Comparison of ENCODE assay signal across 7 cellular contexts in the genomic region with DNA sequence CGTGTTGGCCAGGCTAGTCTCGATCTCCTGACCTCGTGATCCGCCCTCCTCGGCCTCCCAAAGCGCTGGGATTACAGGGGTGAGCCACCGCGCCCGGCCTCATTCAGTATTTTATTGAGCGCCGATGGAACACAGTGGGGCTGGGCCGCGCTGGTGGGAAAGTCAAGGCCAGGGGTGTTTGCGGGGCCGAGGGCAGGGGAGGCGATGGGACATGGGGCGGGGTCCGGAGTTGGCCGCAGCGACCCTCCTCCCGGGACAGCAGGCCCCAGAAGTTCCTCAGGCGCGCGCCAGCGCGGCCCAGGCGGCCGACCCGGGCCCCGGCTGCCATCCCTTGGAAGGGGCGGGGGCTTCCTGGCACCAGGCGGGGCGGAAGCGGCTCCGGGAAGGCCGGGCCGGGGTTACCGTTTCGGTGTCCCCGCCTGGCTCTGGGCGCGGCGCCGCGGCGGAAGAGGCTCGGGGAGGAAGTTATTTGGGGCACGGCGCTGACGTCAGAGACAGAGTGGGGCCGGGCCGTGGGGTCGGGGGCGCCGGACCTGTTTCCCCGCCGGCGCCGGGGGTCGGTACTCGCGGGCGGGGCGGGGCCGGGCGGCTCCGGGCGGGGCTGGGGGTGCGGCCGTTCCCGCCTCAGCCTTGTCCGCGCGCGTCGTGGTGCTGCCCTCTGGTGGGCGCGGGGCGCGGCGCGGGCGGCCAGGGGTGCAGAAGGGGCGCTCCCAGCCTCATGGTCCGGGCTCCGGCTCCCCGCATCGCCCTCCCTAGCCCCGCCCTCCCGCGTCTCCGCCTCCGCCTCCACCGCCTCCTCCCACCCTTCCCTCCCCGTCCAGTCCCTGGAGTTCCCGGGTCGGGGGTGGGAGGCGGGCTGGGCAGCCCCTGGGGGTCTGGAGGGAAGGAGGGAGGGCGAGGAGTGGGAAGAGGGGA.
DNase-seq lines count a peak whose midpoint lies in the region; ATAC-seq and TF ChIP-seq lines count a peak whose summit lies in the region.

No MANE protein-coding gene starts in this region.

- H3K4me3 ChIP-seq in skeletal muscle cell (ENCODE audit: low read depth, low read length), result peak overlapping the region; percentile 67

- TF ChIP-seq POLR2A in GM15510 (IDR thresholded peaks at IDR 0.05; ENCODE audit: borderline replicate concordance, extremely low read depth, insufficient read length), result peak; percentile 68

- ATAC-seq in HG02852 (IDR thresholded peaks at IDR 0.05; ENCODE audit: unreplicated experiment), result peak; percentile 72

- DNase-seq in NCI-H146 (lab: John Stamatoyannopoulos, UW) (peak; percentile 92), T-helper 22 cell (ENCODE audit: low read depth) (peak; percentile 80), astrocyte of the hippocampus (ENCODE audit: low read depth, low spot score) (peak; percentile 93), iPS DF 4.7 (ENCODE audit: extremely low read depth, low spot score) (peak; percentile 49), skeletal muscle cell (ENCODE audit: low read depth) (peak; percentile 31)

Comparison
In these comparisons a context has a peak if more than half of its experiments do, and no peak if none do; other contexts are left out.
1. Peak in every context shown above with its lines: DNase-seq, ATAC-seq and H3K4me3 ChIP-seq.
2. DNase-seq: peak in every context shown above with its lines; median percentile 93 in astrocyte of the hippocampus; 92 in NCI-H146; 80 in T-helper 22 cell; 49 in iPS DF 4.7; 31 in skeletal muscle cell.